Comparison of ENCODE assay signal across 1 cellular context in the genomic region with DNA sequence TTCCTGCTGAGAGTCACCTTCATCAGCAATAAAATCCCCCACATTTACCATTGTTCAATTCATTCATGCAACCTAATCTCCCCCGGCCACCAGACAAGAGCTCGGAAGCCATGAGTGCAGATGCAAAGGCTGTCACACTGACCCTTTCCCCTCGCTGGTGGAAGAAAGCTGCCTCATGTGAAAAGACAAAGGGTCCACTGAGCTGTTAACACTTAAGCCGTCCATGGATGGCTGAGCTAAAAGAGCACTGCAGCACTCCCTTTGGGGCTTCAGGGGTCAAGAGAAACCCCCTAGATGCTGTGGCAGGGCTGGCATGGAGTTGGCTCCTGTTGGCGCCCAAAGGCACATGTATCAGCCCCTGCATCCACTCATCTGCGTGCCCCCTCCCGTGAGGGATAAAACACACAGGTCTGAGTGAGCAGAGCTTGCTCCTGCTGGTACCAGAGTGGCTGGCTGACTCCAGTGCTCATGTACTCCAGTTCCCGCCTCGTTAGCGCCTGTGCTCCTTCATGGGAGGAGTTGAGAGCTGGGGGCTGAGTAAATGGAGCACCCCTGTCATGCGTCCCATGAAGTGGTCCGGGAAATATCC.
TF ChIP-seq lines count a peak whose summit lies in the region.

No MANE protein-coding gene starts in this region.

TF ChIP-seq in H1, 55 proteins besides CTCF, POLR2A, EP300 and RAD21:
- TF ChIP-seq EZH2 (IDR thresholded peaks at IDR 0.05; ENCODE audit: low read depth, low read length, severe bottlenecking) (no peak), ATF2 (IDR thresholded peaks at IDR 0.05; ENCODE audit: low read length) (no peak), PHF8 (conservative IDR thresholded peaks at IDR 0.05; ENCODE audit: low read depth, low read length) (no peak), CTBP2 (IDR thresholded peaks at IDR 0.05; ENCODE audit: borderline replicate concordance, insufficient read depth, insufficient read length, low read length) (no peak), ZNF274 (IDR thresholded peaks at IDR 0.05; ENCODE audit: borderline replicate concordance, extremely low read depth, low read length) (no peak), SIX5 (IDR thresholded peaks at IDR 0.05; ENCODE audit: low read depth, low read length) (no peak), NANOG (IDR thresholded peaks at IDR 0.05; ENCODE audit: insufficient read depth, low read depth, low read length, poor library complexity, severe bottlenecking) (no peak), GTF2F1 (IDR thresholded peaks at IDR 0.05; ENCODE audit: borderline replicate concordance, low read depth, low read length) (no peak), HDAC2 (IDR thresholded peaks at IDR 0.05; ENCODE audit: borderline replicate concordance in 1 of 2, low read depth in 2 of 2, low read length in 2 of 2) (no peak), NRF1 (IDR thresholded peaks at IDR 0.05; ENCODE audit: low read depth, low read length) (no peak), KDM1A (IDR thresholded peaks at IDR 0.05; ENCODE audit: borderline replicate concordance, low read length) (no peak), JUND (IDR thresholded peaks at IDR 0.05; ENCODE audit: low read length) (no peak)
